2 cellular contexts compared by ENCODE assay signal in genomic region chr6:32220021-32220420, GRCh38.
TF ChIP-seq lines count a peak whose summit lies in the region.

No MANE protein-coding gene starts in this region.

TF ChIP-seq in HEK293T, 16 proteins besides CTCF, POLR2A, EP300 and RAD21 (continued from another document):
- TF ChIP-seq ARNT (IDR thresholded peaks at IDR 0.05), result no peak
- no peak for TF ChIP-seq TARDBP (IDR thresholded peaks at IDR 0.05)
- TF ChIP-seq LEF1 (IDR thresholded peaks at IDR 0.05; ENCODE audit: borderline replicate concordance), result no peak
- no peak for TF ChIP-seq FOXM1 (IDR thresholded peaks at IDR 0.05; ENCODE audit: borderline replicate concordance)

TF ChIP-seq in GM23338, 12 proteins besides CTCF, POLR2A, EP300 and RAD21 (continued from another document):
- TF ChIP-seq ETS1 (IDR thresholded peaks at IDR 0.05) (no peak), ZNF462 (CRISPR knock-in tag; IDR thresholded peaks at IDR 0.05) (no peak)
TF ChIP-seq in GM23338: peak in this region for 0.
